ENCODE assay signal across 26 cellular contexts in genomic region chr15:96066126-96066525, GRCh38.
"Had no signal": no experiment of that assay in that cellular context is flagged by ENCODE, and none has a peak within 500 bp of the region (broad histone marks: within the 10 kb centered on the region; RNA-seq: fewer than 3 reads in every experiment).

No MANE protein-coding gene starts in this region.

- ATAC-seq: effector memory CD8-positive, alpha-beta T cell; gastrocnemius medialis; left cardiac atrium; natural killer cell treated with Interleukin-12 subunit alpha and Interleukin-12 subunit beta and Interleukin-15 and Interleukin-18, amount 100 ng/mL, for 72 hours; psoas muscle; right lobe of liver; stimulated activated naive CD8-positive, alpha-beta T cell treated with anti-CD3 and anti-CD28 coated beads, Interleukin-15, amount 100 ng/mL, for 72 hours; upper lobe of right lung had no signal

- H3K27me3 ChIP-seq: colonic mucosa, gastrocnemius medialis, hepatocyte, neural progenitor cell, right lobe of liver, suprapubic skin, transverse colon, upper lobe of right lung, uterus had no signal

- H3K4me3 ChIP-seq: colonic mucosa, gastrocnemius medialis, hepatocyte, lung, neural progenitor cell, psoas muscle, right lobe of liver, suprapubic skin, transverse colon, upper lobe of right lung, uterus had no signal

- H3K36me3 ChIP-seq: colonic mucosa, gastrocnemius medialis, neural progenitor cell, right lobe of liver, suprapubic skin, transverse colon, upper lobe of right lung, uterus had no signal

- DNase-seq: colonic mucosa; dermis blood vessel endothelial cell; effector memory CD8-positive, alpha-beta T cell; erythroblast; foreskin fibroblast; gastrocnemius medialis; head of caudate nucleus; left cardiac atrium; naive B cell; psoas muscle; right lobe of liver; small intestine; stimulated activated CD4-positive, alpha-beta T cell treated with anti-CD3 and anti-CD28 coated beads, Interleukin-15, amount 100 ng/mL, for 24 hours; stimulated activated CD4-positive, alpha-beta T cell treated with anti-CD3 and anti-CD28 coated beads, Interleukin-4, amount 100 ng/mL, for 1 hour; stimulated activated CD8-positive, alpha-beta memory T cell treated with anti-CD3 and anti-CD28 coated beads, Interleukin-4, amount 100 ng/mL, for 48 hours; stimulated activated naive CD4-positive, alpha-beta T cell; stimulated activated naive CD8-positive, alpha-beta T cell treated with anti-CD3 and anti-CD28 coated beads, Interleukin-15, amount 100 ng/mL, for 72 hours; transverse colon; upper lobe of right lung; uterus had no signal

- H3K9me3 ChIP-seq: colonic mucosa, gastrocnemius medialis, psoas muscle, right lobe of liver, suprapubic skin, transverse colon, upper lobe of right lung, uterus had no signal

- H3K27ac ChIP-seq: colonic mucosa, gastrocnemius medialis, hepatocyte, neural progenitor cell, parathyroid adenoma, psoas muscle, right lobe of liver, suprapubic skin, transverse colon, upper lobe of right lung, uterus had no signal

- H3K4me1 ChIP-seq: colonic mucosa, gastrocnemius medialis, parathyroid adenoma, psoas muscle, right lobe of liver, suprapubic skin, transverse colon, upper lobe of right lung, uterus had no signal
